In genomic region chr16:85355515-85355837, GRCh38 we compare ENCODE assay signal across 1 cellular context.
TF ChIP-seq lines count a peak whose summit lies in the region.

No MANE protein-coding gene starts in this region.

TF ChIP-seq in HepG2, 621 proteins besides CTCF, POLR2A, EP300 and RAD21:
- no peak for TF ChIP-seq SRY (CRISPR knock-in tag; IDR thresholded peaks at IDR 0.05)
- TF ChIP-seq, protein P1, sequence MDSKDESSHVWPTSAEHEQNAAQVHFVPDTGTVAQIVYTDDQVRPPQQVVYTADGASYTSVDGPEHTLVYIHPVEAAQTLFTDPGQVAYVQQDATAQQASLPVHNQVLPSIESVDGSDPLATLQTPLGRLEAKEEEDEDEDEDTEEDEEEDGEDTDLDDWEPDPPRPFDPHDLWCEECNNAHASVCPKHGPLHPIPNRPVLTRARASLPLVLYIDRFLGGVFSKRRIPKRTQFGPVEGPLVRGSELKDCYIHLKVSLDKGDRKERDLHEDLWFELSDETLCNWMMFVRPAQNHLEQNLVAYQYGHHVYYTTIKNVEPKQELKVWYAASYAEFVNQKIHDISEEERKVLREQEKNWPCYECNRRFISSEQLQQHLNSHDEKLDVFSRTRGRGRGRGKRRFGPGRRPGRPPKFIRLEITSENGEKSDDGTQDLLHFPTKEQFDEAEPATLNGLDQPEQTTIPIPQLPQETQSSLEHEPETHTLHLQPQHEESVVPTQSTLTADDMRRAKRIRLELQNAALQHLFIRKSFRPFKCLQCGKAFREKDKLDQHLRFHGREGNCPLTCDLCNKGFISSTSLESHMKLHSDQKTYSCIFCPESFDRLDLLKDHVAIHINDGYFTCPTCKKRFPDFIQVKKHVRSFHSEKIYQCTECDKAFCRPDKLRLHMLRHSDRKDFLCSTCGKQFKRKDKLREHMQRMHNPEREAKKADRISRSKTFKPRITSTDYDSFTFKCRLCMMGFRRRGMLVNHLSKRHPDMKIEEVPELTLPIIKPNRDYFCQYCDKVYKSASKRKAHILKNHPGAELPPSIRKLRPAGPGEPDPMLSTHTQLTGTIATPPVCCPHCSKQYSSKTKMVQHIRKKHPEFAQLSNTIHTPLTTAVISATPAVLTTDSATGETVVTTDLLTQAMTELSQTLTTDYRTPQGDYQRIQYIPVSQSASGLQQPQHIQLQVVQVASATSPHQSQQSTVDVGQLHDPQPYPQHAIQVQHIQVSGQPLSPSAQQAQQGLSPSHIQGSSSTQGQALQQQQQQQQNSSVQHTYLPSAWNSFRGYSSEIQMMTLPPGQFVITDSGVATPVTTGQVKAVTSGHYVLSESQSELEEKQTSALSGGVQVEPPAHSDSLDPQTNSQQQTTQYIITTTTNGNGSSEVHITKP (CRISPR knock-in tag; IDR thresholded peaks at IDR 0.05; ENCODE audit: low read depth): 0 out of 2 replicates have a peak, but pooled peaks have one; percentile 6
